8 cellular contexts compared by ENCODE assay signal in genomic region chr11:16881074-16881709, GRCh38.
A peak's percentile ranks its signal among the peaks of the same experiment; 100 is the strongest.
DNase-seq lines count a peak whose midpoint lies in the region; ATAC-seq and FAIRE-seq lines count a peak whose summit lies in the region.

No MANE protein-coding gene starts in this region.

- H3K27me3 Mint-ChIP-seq in activated T-helper 17 cell treated with anti-CD3 and anti-CD28 coated beads, Interleukin-2, amount 50 U/mL, for 72 hours = no peaks in the 10 kb centered on the region
- no peaks in the 10 kb centered on the region for H3K27me3 Mint-ChIP-seq in stimulated activated memory B cell treated with anti-CD40 and anti-IgM and Interleukin-4, amounts not matched to agents 10 μg/mL and 1 μg/mL and 100 μg/mL, for 72 hours

- ATAC-seq in HG02571 (IDR thresholded peaks at IDR 0.05; ENCODE audit: unreplicated experiment) (peak; percentile 48), HG03280 (IDR thresholded peaks at IDR 0.05; ENCODE audit: unreplicated experiment) (no peak), GM19035 (IDR thresholded peaks at IDR 0.05; ENCODE audit: unreplicated experiment) (no peak), HG03469 (IDR thresholded peaks at IDR 0.05; ENCODE audit: unreplicated experiment) (no peak)
- peak; percentile 75 for ATAC-seq in activated T-helper 17 cell treated with anti-CD3 and anti-CD28 coated beads, Interleukin-2, amount 50 U/mL, for 72 hours (replicated peaks)
- no peak for ATAC-seq in stimulated activated memory B cell treated with anti-CD40 and anti-IgM and Interleukin-4, amounts not matched to agents 10 μg/mL and 1 μg/mL and 100 μg/mL, for 72 hours

- no peaks in the 10 kb centered on the region for H3K9me3 Mint-ChIP-seq in activated T-helper 17 cell treated with anti-CD3 and anti-CD28 coated beads, Interleukin-2, amount 50 U/mL, for 72 hours
- no peaks in the 10 kb centered on the region for H3K9me3 Mint-ChIP-seq in stimulated activated memory B cell treated with anti-CD40 and anti-IgM and Interleukin-4, amounts not matched to agents 10 μg/mL and 1 μg/mL and 100 μg/mL, for 72 hours

- FAIRE-seq in islet of Langerhans (lab: Jason Lieb, UNC) = peak; percentile 45

- peak; percentile 83 for DNase-seq in AG08395 (ENCODE audit: low spot score)

- no peaks in the 10 kb centered on the region for H3K36me3 Mint-ChIP-seq in activated T-helper 17 cell treated with anti-CD3 and anti-CD28 coated beads, Interleukin-2, amount 50 U/mL, for 72 hours (ENCODE audit: low read depth)
- peaks cover 5% of the 10 kb centered on the region for H3K36me3 Mint-ChIP-seq in stimulated activated memory B cell treated with anti-CD40 and anti-IgM and Interleukin-4, amounts not matched to agents 10 μg/mL and 1 μg/mL and 100 μg/mL, for 72 hours

- H3K4me3 Mint-ChIP-seq in activated T-helper 17 cell treated with anti-CD3 and anti-CD28 coated beads, Interleukin-2, amount 50 U/mL, for 72 hours = no peak overlapping the region
- no peak overlapping the region for H3K4me3 Mint-ChIP-seq in stimulated activated memory B cell treated with anti-CD40 and anti-IgM and Interleukin-4, amounts not matched to agents 10 μg/mL and 1 μg/mL and 100 μg/mL, for 72 hours

- peak overlapping the region; percentile 52 for H3K27ac Mint-ChIP-seq in activated T-helper 17 cell treated with anti-CD3 and anti-CD28 coated beads, Interleukin-2, amount 50 U/mL, for 72 hours
- no peak overlapping the region for H3K27ac Mint-ChIP-seq in stimulated activated memory B cell treated with anti-CD40 and anti-IgM and Interleukin-4, amounts not matched to agents 10 μg/mL and 1 μg/mL and 100 μg/mL, for 72 hours

- peaks cover 8% of the 10 kb centered on the region for H3K4me1 Mint-ChIP-seq in activated T-helper 17 cell treated with anti-CD3 and anti-CD28 coated beads, Interleukin-2, amount 50 U/mL, for 72 hours
- no peaks in the 10 kb centered on the region for H3K4me1 Mint-ChIP-seq in stimulated activated memory B cell treated with anti-CD40 and anti-IgM and Interleukin-4, amounts not matched to agents 10 μg/mL and 1 μg/mL and 100 μg/mL, for 72 hours

Comparison
In these comparisons a context has a peak if more than half of its experiments do, and no peak if none do; other contexts are left out.
1. ATAC-seq: peak in HG02571 (single experiment) and activated T-helper 17 cell treated with anti-CD3 and anti-CD28 coated beads, Interleukin-2, amount 50 U/mL, for 72 hours (single experiment); none in stimulated activated memory B cell treated with anti-CD40 and anti-IgM and Interleukin-4, amounts not matched to agents 10 μg/mL and 1 μg/mL and 100 μg/mL, for 72 hours (single experiment), HG03280 (single experiment), GM19035 (single experiment) and HG03469 (single experiment).